ENCODE assay signal across 21 cellular contexts in genomic region chr11:120386774-120387371, GRCh38.
"Had no signal": no experiment of that assay in that cellular context is flagged by ENCODE, and none has a peak within 500 bp of the region (broad histone marks: within the 10 kb centered on the region; RNA-seq: fewer than 3 reads in every experiment).

No MANE protein-coding gene starts in this region.

- H3K4me1 Mint-ChIP-seq: activated naive CD8-positive, alpha-beta T cell treated with anti-CD3 and anti-CD28 coated beads for 36 hours; memory B cell had no signal

- H3K4me3 Mint-ChIP-seq: activated naive CD8-positive, alpha-beta T cell treated with anti-CD3 and anti-CD28 coated beads for 36 hours; activated T-cell treated with anti-CD3 and anti-CD28 coated beads, Interleukin-2, amount 50 U/mL, for 4 hours; dendritic cell treated with granulocyte-macrophage colony-stimulating factor and Interleukin-4, amounts not matched to agents 40 ng/mL and 50 ng/mL, for 4 days; memory B cell; neural crest cell had no signal

- H3K27me3 ChIP-seq: cardiac muscle cell, testis, uterus had no signal

- ATAC-seq: activated T-cell treated with anti-CD3 and anti-CD28 coated beads, Interleukin-2, amount 50 U/mL, for 4 hours; sciatic nerve had no signal

- FAIRE-seq: small intestine had no signal

- H3K9me3 ChIP-seq: testis, uterus had no signal

- H3K9me3 Mint-ChIP-seq: activated T-cell treated with anti-CD3 and anti-CD28 coated beads, Interleukin-2, amount 50 U/mL, for 4 hours had no signal

- DNase-seq: activated CD4-positive, alpha-beta T cell treated with anti-CD3 and anti-CD28 coated beads, Interleukin-2, amount 50 U/mL, for 1 hour; activated CD8-positive, alpha-beta memory T cell treated with anti-CD3 and anti-CD28 coated beads, Interleukin-2, amount 50 U/mL, for 4 hours; activated naive CD4-positive, alpha-beta T cell treated with Interleukin-2 at 50 U/mL for 16 hours; activated naive CD8-positive, alpha-beta T cell treated with anti-CD3 and anti-CD28 coated beads for 36 hours; activated T-cell treated with anti-CD3 and anti-CD28 coated beads, Interleukin-2, amount 50 U/mL, for 4 hours; amniotic stem cell; effector CD8-positive, alpha-beta T cell; foreskin melanocyte; glutamatergic neuron; hippocampal formation; small intestine; stimulated activated CD4-positive, alpha-beta T cell treated with anti-CD3 and anti-CD28 coated beads, Interleukin-15, amount 100 ng/mL, for 24 hours; stimulated activated naive CD4-positive, alpha-beta T cell; testis; trophoblast cell; uterus had no signal

- H3K27ac Mint-ChIP-seq: activated naive CD8-positive, alpha-beta T cell treated with anti-CD3 and anti-CD28 coated beads for 36 hours; dendritic cell treated with granulocyte-macrophage colony-stimulating factor and Interleukin-4, amounts not matched to agents 40 ng/mL and 50 ng/mL, for 4 days; memory B cell had no signal

- H3K4me3 ChIP-seq: cardiac muscle cell, testis, uterus had no signal

- H3K36me3 ChIP-seq: cardiac muscle cell, uterus had no signal

- H3K27ac ChIP-seq: cardiac muscle cell, testis, uterus had no signal
